ENCODE assay signal across 6 cellular contexts in genomic region chr6:111515259-111515658, GRCh38.
"Had no signal": no experiment of that assay in that cellular context is flagged by ENCODE, and none has a peak within 500 bp of the region (broad histone marks: within the 10 kb centered on the region; RNA-seq: fewer than 3 reads in every experiment).

No MANE protein-coding gene starts in this region.

- H3K9me3 Mint-ChIP-seq: IgD-negative memory B cell had no signal

- H3K4me3 ChIP-seq: K562 had no signal

- FAIRE-seq: HTR-8/SVneo, K562 had no signal

- ATAC-seq: K562 had no signal

- DNase-seq: IMR-90, KBM-7 had no signal

- H3K27ac Mint-ChIP-seq: IgD-negative memory B cell had no signal

- H3K4me3 Mint-ChIP-seq: IgD-negative memory B cell had no signal

- H3K27ac ChIP-seq: HL-60 had no signal

- H3K27me3 Mint-ChIP-seq: IgD-negative memory B cell had no signal
